In genomic region chr11:132994038-132994502, GRCh38 we compare ENCODE assay signal across 11 cellular contexts.
DNase-seq lines count a peak whose midpoint lies in the region; ATAC-seq, FAIRE-seq and TF ChIP-seq lines count a peak whose summit lies in the region.
"Had no signal": no experiment of that assay in that cellular context is flagged by ENCODE, and none has a peak within 500 bp of the region (broad histone marks: within the 10 kb centered on the region; RNA-seq: fewer than 3 reads in every experiment).

No MANE protein-coding gene starts in this region.

- H2BK15ac ChIP-seq in H1 (ENCODE audit: low read length), result no peak overlapping the region

- H4K5ac ChIP-seq in H1 (ENCODE audit: insufficient read length, low read depth, low read length), result no peak overlapping the region

- H3K4me2 ChIP-seq in GM23338 (peak overlapping the region; percentile 86), H1 (ENCODE audit: insufficient read depth in 1 of 2, low read depth in 2 of 2, low read length in 2 of 2) (peak overlapping the region; percentile 69 to 97)

- TF ChIP-seq POLR2A in H1 (IDR thresholded peaks at IDR 0.05; ENCODE audit: control extremely low read depth in 1 of 2, low read depth in 2 of 2, low read length in 2 of 2), result no peak
- TF ChIP-seq POLR2A in erythroblast (IDR thresholded peaks at IDR 0.05; ENCODE audit: low read length), result no peak

- H3K27ac ChIP-seq in GM23338 (ENCODE audit: low read depth), result no peak overlapping the region
- no peak overlapping the region for H3K27ac ChIP-seq in H1 (ENCODE audit: low read depth, low read length)
- H3K27ac ChIP-seq: epithelial cell of prostate, right lobe of liver had no signal

- FAIRE-seq in H1 (lab: Jason Lieb, UNC), result no peak

- H3F3A ChIP-seq in GM23338 (replicated peaks; ENCODE audit: low read depth), result 0 out of 2 replicates have a peak, but pooled peaks cover 2% of the 10 kb centered on the region

- no peaks in the 10 kb centered on the region for H3K9me2 ChIP-seq in GM23338 (ENCODE audit: insufficient read depth)

- H3K4me1 Mint-ChIP-seq in GM23338 (peaks cover 11% of the 10 kb centered on the region), progenitor cell of endocrine pancreas (ENCODE audit: low read depth) (no peaks in the 10 kb centered on the region)
- H3K4me1 Mint-ChIP-seq: CD8-positive, alpha-beta memory T cell; T-helper 17 cell had no signal

- H3K36me3 ChIP-seq in GM23338 (ENCODE audit: insufficient read depth) (no peaks in the 10 kb centered on the region), H1 (ENCODE audit: control insufficient read depth in 2 of 4, insufficient read depth in 4 of 4, low read length in 3 of 4) (no peaks in the 10 kb centered on the region)
- H3K36me3 ChIP-seq: right lobe of liver had no signal

- CTCF ChIA-PET in H1 (lab: Charles Lee; ENCODE audit: partially characterized antibody), result interaction anchor here (0.7 to 2.6 kb wide), 8 partner anchors 11 to 77 kb away, joined by 3 to 8 read pairs (median 3); no protein-coding TSS in a partner anchor

- H2AK5ac ChIP-seq in H1 (ENCODE audit: low read depth, low read length), result no peak overlapping the region

- TF ChIP-seq RAD21 in H1 (IDR thresholded peaks at IDR 0.05 in 1 of 2, conservative IDR thresholded peaks at IDR 0.05 in 1 of 2; ENCODE audit: low read depth in 2 of 2, low read length in 2 of 2), result no peak

- no peak overlapping the region for H2BK120ac ChIP-seq in H1 (replicated peaks; ENCODE audit: low read depth, low read length)

- no peak overlapping the region for H4K91ac ChIP-seq in H1 (replicated peaks; ENCODE audit: insufficient read length, low read length)

- TF ChIP-seq CTCF in GM23338 (conservative IDR thresholded peaks at IDR 0.05; ENCODE audit: low read depth in 2 of 2) (no peak), H1 (IDR thresholded peaks at IDR 0.05; ENCODE audit: control extremely low read depth in 1 of 3, insufficient read depth in 1 of 3, low read depth in 1 of 3, low read length in 3 of 3) (no peak), progenitor cell of endocrine pancreas (IDR thresholded peaks at IDR 0.05; ENCODE audit: unreplicated experiment) (no peak)

- peaks cover 27% of the 10 kb centered on the region for H3K27me3 Mint-ChIP-seq in GM23338 (ENCODE audit: insufficient read depth, low read depth, poor library complexity)
- peaks cover 98% of the 10 kb centered on the region for H3K27me3 Mint-ChIP-seq in progenitor cell of endocrine pancreas

- no peak overlapping the region for H2BK20ac ChIP-seq in H1 (ENCODE audit: low read length)

- H3K56ac ChIP-seq in H1 (replicated peaks; ENCODE audit: insufficient read length, low read depth, low read length), result no peak overlapping the region

- POLR2A ChIA-PET in H1 (lab: Charles Lee; ENCODE audit: partially characterized antibody), result interaction anchor here (1.4 kb wide), 1 partner anchor 38 kb away, joined by 4 read pairs; no protein-coding TSS in a partner anchor

- no peak overlapping the region for H4K8ac ChIP-seq in H1 (ENCODE audit: extremely low read depth, insufficient read depth, low read length)

- H3K9ac ChIP-seq in H1 (replicated peaks in 1 of 4; ENCODE audit: extremely low read depth in 1 of 4, low read depth in 3 of 4, low read length in 3 of 4), result no peak overlapping the region

- no peaks in the 10 kb centered on the region for H4K20me1 ChIP-seq in GM23338 (replicated peaks; ENCODE audit: insufficient read depth)
- H4K20me1 ChIP-seq in H1 (replicated peaks in 1 of 2; ENCODE audit: control insufficient read depth in 1 of 2, insufficient read depth in 2 of 2, low read length in 2 of 2), result no peaks in the 10 kb centered on the region

- H3K9me3 Mint-ChIP-seq in GM23338 (no peaks in the 10 kb centered on the region), progenitor cell of endocrine pancreas (ENCODE audit: low read depth) (no peaks in the 10 kb centered on the region)

- H3K9me3 ChIP-seq in H1 (ENCODE audit: insufficient read depth in 2 of 2, low read depth in 1 of 2, low read length in 1 of 2), result no peaks in the 10 kb centered on the region
- H3K9me3 ChIP-seq: right lobe of liver had no signal

- peak overlapping the region; percentile 67 for H3K4me3 Mint-ChIP-seq in GM23338
- peak overlapping the region; percentile 52 for H3K4me3 Mint-ChIP-seq in progenitor cell of endocrine pancreas (ENCODE audit: low read depth)
- H3K4me3 Mint-ChIP-seq: CD8-positive, alpha-beta memory T cell; T-helper 17 cell had no signal

- no peak for TF ChIP-seq EP300 in H1 (IDR thresholded peaks at IDR 0.05; ENCODE audit: borderline replicate concordance in 1 of 2, low read depth in 2 of 2, low read length in 2 of 2)

- H3K23me2 ChIP-seq in H1 (ENCODE audit: low read depth, low read length), result peaks cover 3% of the 10 kb centered on the region; the same call in 1 of the 2 replicates

- H3K4me3 ChIP-seq in GM23338, result peak overlapping the region; percentile 65
- H3K4me3 ChIP-seq in H1 (ENCODE audit: extremely low read depth in 1 of 4, insufficient read depth in 2 of 4, low read depth in 3 of 4, low read length in 4 of 4), result peak overlapping the region; percentile 29 to 61 (median 31); a peak in 5 of 8 replicates
- H3K4me3 ChIP-seq: right lobe of liver had no signal

- H3K14ac ChIP-seq in H1 (ENCODE audit: insufficient read length), result no peak overlapping the region

- H3K36me3 Mint-ChIP-seq in GM23338 (ENCODE audit: low read depth) (no peaks in the 10 kb centered on the region), progenitor cell of endocrine pancreas (ENCODE audit: insufficient read depth) (no peaks in the 10 kb centered on the region)
- H3K36me3 Mint-ChIP-seq: CD8-positive, alpha-beta memory T cell had no signal

- no peak overlapping the region for H2BK5ac ChIP-seq in H1 (ENCODE audit: low read depth, low read length)

- H3K4ac ChIP-seq in H1 (replicated peaks; ENCODE audit: insufficient read length, low read depth, low read length), result no peak overlapping the region

- ATAC-seq in GM23338, result peak; percentile 64
- ATAC-seq: right lobe of liver, T-helper 17 cell had no signal

- H3K4me1 ChIP-seq in GM23338 (ENCODE audit: insufficient read depth) (peaks cover 12% of the 10 kb centered on the region), H1 (replicated peaks in 1 of 4; ENCODE audit: control insufficient read depth in 3 of 4, insufficient read depth in 4 of 4, low read length in 3 of 4) (peaks cover 0 to 8% (median 5%) of the 10 kb centered on the region in 4 experiments; a peak in 3 of 7 replicates)
- H3K4me1 ChIP-seq: right lobe of liver had no signal

- no peak overlapping the region for H3K23ac ChIP-seq in H1 (ENCODE audit: insufficient read length)

- DNase-seq in GM23338 (ENCODE audit: low spot score) (peak; percentile 57), NCI-H2227 treated with DMSO at 0.1 percent for 48 hours (lab: John Stamatoyannopoulos, UW) (peak; percentile 20), H1 (ENCODE audit: low read depth in 1 of 2, low spot score in 2 of 2) (no peak), progenitor cell of endocrine pancreas (ENCODE audit: low spot score, unreplicated experiment) (no peak), SKM-1 treated with dmso at 0.1 percent for 144 hours (lab: John Stamatoyannopoulos, UW; ENCODE audit: unreplicated experiment) (no peak), DMS79 treated with DMSO at 0.1 percent for 48 hours (lab: John Stamatoyannopoulos, UW) (no peak), erythroblast (lab: John Stamatoyannopoulos, UW) (no peak)
- DNase-seq: CD8-positive, alpha-beta memory T cell; right lobe of liver; T-helper 17 cell had no signal

- H3K27ac Mint-ChIP-seq in GM23338, result no peak overlapping the region
- no peak overlapping the region for H3K27ac Mint-ChIP-seq in progenitor cell of endocrine pancreas
- H3K27ac Mint-ChIP-seq: CD8-positive, alpha-beta memory T cell; T-helper 17 cell had no signal

- no peaks in the 10 kb centered on the region for H3K79me1 ChIP-seq in H1 (ENCODE audit: low read depth, low read length)

- 10% methylated on average over 24 of the region's 30 CpGs; no CpG with 5 or more reads in 1 of the 2 experiments for WGBS in H1 (ENCODE audit: extremely low coverage in 1 of 2, insufficient coverage in 1 of 2, insufficient read length in 1 of 2, insufficient replicate concordance in 2 of 2, low coverage in 1 of 2, low lambda C conversion rate in 2 of 2, missing lambda C conversion rate in 1 of 2), 2 experiments

- H3K79me2 ChIP-seq in GM23338 (replicated peaks; ENCODE audit: insufficient read depth) (no peaks in the 10 kb centered on the region), H1 (ENCODE audit: control insufficient read depth in 1 of 2, insufficient read depth in 2 of 2, low read length in 2 of 2) (no peaks in the 10 kb centered on the region)

- H2AFZ ChIP-seq in GM23338, result peak overlapping the region; percentile 82
- 0 out of 2 replicates have a peak overlapping the region, but pooled peaks have one; percentile 42 for H2AFZ ChIP-seq in H1 (ENCODE audit: low read length)

- H3K27me3 ChIP-seq in GM23338 (ENCODE audit: insufficient read depth) (peaks cover 35% of the 10 kb centered on the region), H1 (replicated peaks in 1 of 4; ENCODE audit: control insufficient read depth in 3 of 4, extremely low read depth in 1 of 4, insufficient read depth in 3 of 4, low read length in 3 of 4) (peaks cover 5 to 35% (median 30%) of the 10 kb centered on the region in 4 experiments)

- no peak overlapping the region; the same call in 1 of the 2 replicates for H3K18ac ChIP-seq in H1 (ENCODE audit: extremely low read depth, low read length)

- H2BK12ac ChIP-seq in H1 (ENCODE audit: low read depth, low read length), result no peak overlapping the region

TF ChIP-seq in GM23338, 12 proteins besides CTCF, POLR2A, EP300 and RAD21:
- no peak for TF ChIP-seq CREB1 (CRISPR knock-in tag; IDR thresholded peaks at IDR 0.05; ENCODE audit: low read depth)
- peak; percentile 62 for TF ChIP-seq EZH2 (IDR thresholded peaks at IDR 0.05; ENCODE audit: low read depth, unreplicated experiment)

TF ChIP-seq in H1, 55 proteins besides CTCF, POLR2A, EP300 and RAD21 (continues in another document):
- TF ChIP-seq MAFK (IDR thresholded peaks at IDR 0.05; ENCODE audit: low read depth, low read length), result no peak
- 0 out of 2 replicates have a peak, but pooled peaks have one; percentile 25 for TF ChIP-seq E2F6 (IDR thresholded peaks at IDR 0.05)
- TF ChIP-seq POU5F1 (IDR thresholded peaks at IDR 0.05; ENCODE audit: low read depth, low read length), result no peak
- peak; percentile 82; the same call in 1 of the 2 replicates for TF ChIP-seq SUZ12 (IDR thresholded peaks at IDR 0.05; ENCODE audit: low read length)
- no peak for TF ChIP-seq BACH1 (IDR thresholded peaks at IDR 0.05; ENCODE audit: low read length)
- TF ChIP-seq TBP (IDR thresholded peaks at IDR 0.05; ENCODE audit: low read depth, low read length), result no peak

Comparison
In these comparisons a context has a peak if more than half of its experiments do, and no peak if none do; other contexts are left out.
1. DNase-seq: peak in GM23338 (single experiment) and NCI-H2227 treated with DMSO at 0.1 percent for 48 hours (single experiment); none in H1 (0 of 2), progenitor cell of endocrine pancreas (single experiment), SKM-1 treated with dmso at 0.1 percent for 144 hours (single experiment), DMS79 treated with DMSO at 0.1 percent for 48 hours (single experiment) and erythroblast (0 of 2).